17 cellular contexts compared by ENCODE assay signal in the genomic region with DNA sequence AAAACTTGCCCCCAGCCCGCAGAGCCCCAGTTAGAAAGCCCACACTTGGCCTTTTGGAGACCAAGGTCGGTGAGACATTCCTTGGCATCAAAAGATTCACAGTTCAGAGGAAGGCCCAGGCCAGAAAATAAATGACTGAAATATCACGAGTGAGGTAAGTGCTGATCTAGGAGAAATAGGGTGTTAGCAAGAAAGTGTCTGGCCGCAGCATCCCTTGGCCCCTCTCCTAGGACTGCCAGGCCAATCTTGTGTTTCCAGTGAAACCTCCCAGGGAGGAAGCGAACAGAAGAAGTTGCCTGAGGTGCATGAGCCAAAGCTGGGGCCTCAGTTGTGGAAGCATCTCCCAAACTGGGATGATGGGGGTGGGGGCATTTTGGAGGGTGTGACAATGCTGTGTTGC. TPM values are rescaled to one million over a fixed set of nuclear protein-coding genes. Genes with fewer than 3 reads are reported as not detected.
DNase-seq lines count a peak whose midpoint lies in the region; ATAC-seq and TF ChIP-seq lines count a peak whose summit lies in the region.
"Had no signal": no experiment of that assay in that cellular context is flagged by ENCODE, and none has a peak within 500 bp of the region (broad histone marks: within the 10 kb centered on the region; RNA-seq: fewer than 3 reads in every experiment).

No MANE protein-coding gene starts in this region.

- CTCF ChIA-PET in activated CD4-positive, alpha-beta memory T cell treated with anti-CD3 and anti-CD28 coated beads for 36 hours (lab: Charles Lee) = interaction anchor here (0.5 kb wide), 1 partner anchor 292 kb away, joined by 3 read pairs; no protein-coding TSS in a partner anchor
- CTCF ChIA-PET in activated CD4-positive, alpha-beta memory T cell treated with anti-CD3 and anti-CD28 coated beads, Interleukin-2, amount 10 ng/mL, durations not matched to agents 7 days and 5 days (lab: Charles Lee) = no interaction called here

- POLR2A ChIA-PET in activated CD4-positive, alpha-beta memory T cell treated with anti-CD3 and anti-CD28 coated beads for 36 hours (lab: Charles Lee) = interaction anchor here (1.2 kb wide), 1 partner anchor 24 kb away, joined by 5 read pairs; no protein-coding TSS in a partner anchor
- POLR2A ChIA-PET in activated CD4-positive, alpha-beta memory T cell treated with anti-CD3 and anti-CD28 coated beads, Interleukin-2, amount 10 ng/mL, durations not matched to agents 7 days and 5 days (lab: Charles Lee) = interaction anchor here (0.9 to 3.6 kb wide), 4 partner anchors 16 to 60 kb away, joined by 3 to 49 read pairs (median 29); no protein-coding TSS in a partner anchor

- H3K9me3 Mint-ChIP-seq in activated CD4-positive, alpha-beta memory T cell treated with anti-CD3 and anti-CD28 coated beads for 36 hours = peaks cover 6% of the 10 kb centered on the region
- peaks cover 6% of the 10 kb centered on the region for H3K9me3 Mint-ChIP-seq in activated CD4-positive, alpha-beta memory T cell treated with anti-CD3 and anti-CD28 coated beads, Interleukin-2, amount 10 ng/mL, durations not matched to agents 7 days and 5 days
- H3K9me3 Mint-ChIP-seq in activated T-helper 2 cell treated with anti-CD3 and anti-CD28 coated beads, Interferon-gamma antibody, Interleukin-2, Interleukin-4, amounts not matched to agents 10 μg/mL and 5 μg/mL and 100 μg/mL, durations not matched to agents 14 hours and 24 hours and 36 hours = peaks cover 5% of the 10 kb centered on the region
- no peaks in the 10 kb centered on the region for H3K9me3 Mint-ChIP-seq in stimulated activated naive CD8-positive, alpha-beta T cell treated with anti-CD3 and anti-CD28 coated beads, Interleukin-15, Interleukin-2, amounts not matched to agents 100 ng/mL and 50 ng/mL, for 24 hours
- H3K9me3 Mint-ChIP-seq: CD4-positive, alpha-beta memory T cell had no signal

- peaks cover 42% of the 10 kb centered on the region for H3K4me1 Mint-ChIP-seq in activated CD4-positive, alpha-beta memory T cell treated with anti-CD3 and anti-CD28 coated beads for 36 hours (ENCODE audit: low read depth)
- H3K4me1 Mint-ChIP-seq in activated CD4-positive, alpha-beta memory T cell treated with anti-CD3 and anti-CD28 coated beads, Interleukin-2, amount 10 ng/mL, durations not matched to agents 7 days and 5 days = peaks cover 37% of the 10 kb centered on the region
- H3K4me1 Mint-ChIP-seq in activated T-helper 2 cell treated with anti-CD3 and anti-CD28 coated beads, Interferon-gamma antibody, Interleukin-2, Interleukin-4, amounts not matched to agents 10 μg/mL and 5 μg/mL and 100 μg/mL, durations not matched to agents 14 hours and 24 hours and 36 hours (ENCODE audit: low read depth) = peaks cover 68% of the 10 kb centered on the region
- peaks cover 38% of the 10 kb centered on the region for H3K4me1 Mint-ChIP-seq in stimulated activated naive CD8-positive, alpha-beta T cell treated with anti-CD3 and anti-CD28 coated beads, Interleukin-15, Interleukin-2, amounts not matched to agents 100 ng/mL and 50 ng/mL, for 24 hours (ENCODE audit: low read depth)

- H3K4me1 ChIP-seq in left ventricle myocardium inferior = peaks cover 9% of the 10 kb centered on the region

- no peak overlapping the region for H3K4me3 Mint-ChIP-seq in activated CD4-positive, alpha-beta memory T cell treated with anti-CD3 and anti-CD28 coated beads for 36 hours
- no peak overlapping the region for H3K4me3 Mint-ChIP-seq in activated CD4-positive, alpha-beta memory T cell treated with anti-CD3 and anti-CD28 coated beads, Interleukin-2, amount 10 ng/mL, durations not matched to agents 7 days and 5 days
- no peak overlapping the region for H3K4me3 Mint-ChIP-seq in activated T-helper 2 cell treated with anti-CD3 and anti-CD28 coated beads, Interferon-gamma antibody, Interleukin-2, Interleukin-4, amounts not matched to agents 10 μg/mL and 5 μg/mL and 100 μg/mL, durations not matched to agents 14 hours and 24 hours and 36 hours (ENCODE audit: low read depth)
- no peak overlapping the region for H3K4me3 Mint-ChIP-seq in stimulated activated naive CD8-positive, alpha-beta T cell treated with anti-CD3 and anti-CD28 coated beads, Interleukin-15, Interleukin-2, amounts not matched to agents 100 ng/mL and 50 ng/mL, for 24 hours
- H3K4me3 Mint-ChIP-seq: CD4-positive, alpha-beta memory T cell had no signal

- DNase-seq in activated CD4-positive, alpha-beta memory T cell treated with anti-CD3 and anti-CD28 coated beads for 36 hours = no peak
- no peak for DNase-seq in activated CD4-positive, alpha-beta memory T cell treated with anti-CD3 and anti-CD28 coated beads, Interleukin-2, amount 10 ng/mL, durations not matched to agents 7 days and 5 days
- no peak for DNase-seq in activated T-helper 2 cell treated with anti-CD3 and anti-CD28 coated beads, Interferon-gamma antibody, Interleukin-2, Interleukin-4, amounts not matched to agents 10 μg/mL and 5 μg/mL and 100 μg/mL, durations not matched to agents 14 hours and 24 hours and 36 hours (ENCODE audit: low spot score)
- peak; percentile 32 for DNase-seq in left lobe of liver (ENCODE audit: low spot score)
- DNase-seq in amniotic stem cell (lab: John Stamatoyannopoulos, UW) = no peak
- no peak for DNase-seq in brain microvascular endothelial cell
- DNase-seq in left ventricle myocardium inferior = no peak
- DNase-seq: Calu3; CD4-positive, alpha-beta memory T cell; HCEC 1CT; NCI-H1105; NCI-H1694; NCI-H2107; NCI-H2227 treated with DMSO at 0.1 percent for 48 hours; NCI-H524 treated with DMSO at 0.1 percent for 48 hours had no signal

- peaks cover 4% of the 10 kb centered on the region for H3K36me3 Mint-ChIP-seq in activated CD4-positive, alpha-beta memory T cell treated with anti-CD3 and anti-CD28 coated beads for 36 hours
- H3K36me3 Mint-ChIP-seq in activated CD4-positive, alpha-beta memory T cell treated with anti-CD3 and anti-CD28 coated beads, Interleukin-2, amount 10 ng/mL, durations not matched to agents 7 days and 5 days (ENCODE audit: low read depth) = peaks cover 12% of the 10 kb centered on the region
- H3K36me3 Mint-ChIP-seq in activated T-helper 2 cell treated with anti-CD3 and anti-CD28 coated beads, Interferon-gamma antibody, Interleukin-2, Interleukin-4, amounts not matched to agents 10 μg/mL and 5 μg/mL and 100 μg/mL, durations not matched to agents 14 hours and 24 hours and 36 hours (ENCODE audit: low read depth) = peaks cover 48% of the 10 kb centered on the region
- no peaks in the 10 kb centered on the region for H3K36me3 Mint-ChIP-seq in stimulated activated naive CD8-positive, alpha-beta T cell treated with anti-CD3 and anti-CD28 coated beads, Interleukin-15, Interleukin-2, amounts not matched to agents 100 ng/mL and 50 ng/mL, for 24 hours (ENCODE audit: low read depth)
- H3K36me3 Mint-ChIP-seq: CD4-positive, alpha-beta memory T cell had no signal

- no peak for TF ChIP-seq CTCF in brain microvascular endothelial cell (IDR thresholded peaks at IDR 0.05; ENCODE audit: low read depth, low read length, missing control alignments)
- no peak for TF ChIP-seq CTCF in left ventricle myocardium inferior (IDR thresholded peaks at IDR 0.05; ENCODE audit: borderline replicate concordance)

- H3K27ac ChIP-seq in brain microvascular endothelial cell = no peak overlapping the region
- H3K27ac ChIP-seq in left ventricle myocardium inferior (replicated peaks) = no peak overlapping the region
- H3K27ac ChIP-seq: HL-60 had no signal

- H3K27me3 ChIP-seq in brain microvascular endothelial cell (replicated peaks) (no peaks in the 10 kb centered on the region), left ventricle myocardium inferior (ENCODE audit: low read depth) (no peaks in the 10 kb centered on the region)

- H3K9me3 ChIP-seq in left ventricle myocardium inferior (replicated peaks) = no peaks in the 10 kb centered on the region

- peak overlapping the region; percentile 15 for H3K27ac Mint-ChIP-seq in activated CD4-positive, alpha-beta memory T cell treated with anti-CD3 and anti-CD28 coated beads for 36 hours
- no peak overlapping the region for H3K27ac Mint-ChIP-seq in activated CD4-positive, alpha-beta memory T cell treated with anti-CD3 and anti-CD28 coated beads, Interleukin-2, amount 10 ng/mL, durations not matched to agents 7 days and 5 days
- H3K27ac Mint-ChIP-seq in activated T-helper 2 cell treated with anti-CD3 and anti-CD28 coated beads, Interferon-gamma antibody, Interleukin-2, Interleukin-4, amounts not matched to agents 10 μg/mL and 5 μg/mL and 100 μg/mL, durations not matched to agents 14 hours and 24 hours and 36 hours = peak overlapping the region; percentile 81
- H3K27ac Mint-ChIP-seq in stimulated activated naive CD8-positive, alpha-beta T cell treated with anti-CD3 and anti-CD28 coated beads, Interleukin-15, Interleukin-2, amounts not matched to agents 100 ng/mL and 50 ng/mL, for 24 hours = peak overlapping the region; percentile 2

- in situ Hi-C loops in brain microvascular endothelial cell (cut with HindIII; ENCODE audit: low pct_ligation_motif_present, low sequenced_read_pairs) = no loop called here

- no peak for ATAC-seq in left lobe of liver

- H3K4me3 ChIP-seq in brain microvascular endothelial cell (ENCODE audit: low read depth, low read length) (no peak overlapping the region), left ventricle myocardium inferior (no peak overlapping the region)

- no peaks in the 10 kb centered on the region for H3K27me3 Mint-ChIP-seq in activated CD4-positive, alpha-beta memory T cell treated with anti-CD3 and anti-CD28 coated beads for 36 hours
- H3K27me3 Mint-ChIP-seq in activated CD4-positive, alpha-beta memory T cell treated with anti-CD3 and anti-CD28 coated beads, Interleukin-2, amount 10 ng/mL, durations not matched to agents 7 days and 5 days = peaks cover 9% of the 10 kb centered on the region
- no peaks in the 10 kb centered on the region for H3K27me3 Mint-ChIP-seq in activated T-helper 2 cell treated with anti-CD3 and anti-CD28 coated beads, Interferon-gamma antibody, Interleukin-2, Interleukin-4, amounts not matched to agents 10 μg/mL and 5 μg/mL and 100 μg/mL, durations not matched to agents 14 hours and 24 hours and 36 hours (ENCODE audit: low read depth)
- H3K27me3 Mint-ChIP-seq in stimulated activated naive CD8-positive, alpha-beta T cell treated with anti-CD3 and anti-CD28 coated beads, Interleukin-15, Interleukin-2, amounts not matched to agents 100 ng/mL and 50 ng/mL, for 24 hours = no peaks in the 10 kb centered on the region
- H3K27me3 Mint-ChIP-seq: CD4-positive, alpha-beta memory T cell had no signal

- H3K36me3 ChIP-seq in brain microvascular endothelial cell (replicated peaks) = no peaks in the 10 kb centered on the region
- no peaks in the 10 kb centered on the region for H3K36me3 ChIP-seq in left ventricle myocardium inferior

- intact Hi-C loops in activated CD4-positive, alpha-beta memory T cell treated with anti-CD3 and anti-CD28 coated beads for 36 hours (cut with micrococcal nuclease) = no loop called here
- intact Hi-C loops in activated T-helper 2 cell treated with anti-CD3 and anti-CD28 coated beads, Interferon-gamma antibody, Interleukin-2, Interleukin-4, amounts not matched to agents 10 μg/mL and 5 μg/mL and 100 μg/mL, durations not matched to agents 14 hours and 24 hours and 36 hours (cut with micrococcal nuclease) = no loop called here
- intact Hi-C loops in left ventricle myocardium inferior (cut with micrococcal nuclease) = no loop called here

RNA-seq across cellular contexts. Expression of gene NSMCE1, which starts 22.5 kb away (rescaled TPM):
- 100 to 1,000 TPM; 120 to 121 TPM for total RNA-seq in activated CD4-positive, alpha-beta memory T cell treated with anti-CD3 and anti-CD28 coated beads for 36 hours
- 100 to 1,000 TPM; 100 to 106 TPM for total RNA-seq in activated CD4-positive, alpha-beta memory T cell treated with anti-CD3 and anti-CD28 coated beads, Interleukin-2, amount 10 ng/mL, durations not matched to agents 7 days and 5 days
- 186 and 189 TPM in 2 replicates for total RNA-seq in activated T-helper 2 cell treated with anti-CD3 and anti-CD28 coated beads, Interferon-gamma antibody, Interleukin-2, Interleukin-4, amounts not matched to agents 10 μg/mL and 5 μg/mL and 100 μg/mL, durations not matched to agents 14 hours and 24 hours and 36 hours
- total RNA-seq in left lobe of liver (27.9 TPM), left ventricle myocardium inferior (38.6 TPM)

RNA-seq across cellular contexts. Expression of gene IL4R, which starts 22.7 kb away (rescaled TPM):
- total RNA-seq in activated CD4-positive, alpha-beta memory T cell treated with anti-CD3 and anti-CD28 coated beads for 36 hours = 100 to 1,000 TPM; 146 to 153 TPM
- total RNA-seq in activated CD4-positive, alpha-beta memory T cell treated with anti-CD3 and anti-CD28 coated beads, Interleukin-2, amount 10 ng/mL, durations not matched to agents 7 days and 5 days = 100 to 1,000 TPM; 257 to 268 TPM
- 434 and 437 TPM in 2 replicates for total RNA-seq in activated T-helper 2 cell treated with anti-CD3 and anti-CD28 coated beads, Interferon-gamma antibody, Interleukin-2, Interleukin-4, amounts not matched to agents 10 μg/mL and 5 μg/mL and 100 μg/mL, durations not matched to agents 14 hours and 24 hours and 36 hours
- total RNA-seq in left lobe of liver = 51.4 TPM
- total RNA-seq in left ventricle myocardium inferior = 12.0 TPM
